34 cellular contexts compared by ENCODE assay signal in genomic region chr2:71932780-71933466, GRCh38.
A peak's percentile ranks its signal among the peaks of the same experiment; 100 is the strongest.
DNase-seq lines count a peak whose midpoint lies in the region; ATAC-seq, FAIRE-seq and TF ChIP-seq lines count a peak whose summit lies in the region.
"Had no signal": no experiment of that assay in that cellular context is flagged by ENCODE, and none has a peak within 500 bp of the region (broad histone marks: within the 10 kb centered on the region; RNA-seq: fewer than 3 reads in every experiment).

No MANE protein-coding gene starts in this region.

- H3K36me3 Mint-ChIP-seq in activated CD8-positive, alpha-beta memory T cell treated with anti-CD3 and anti-CD28 coated beads, Interleukin-2, amount 10 ng/mL, durations not matched to agents 7 days and 5 days: no peaks in the 10 kb centered on the region
- no peaks in the 10 kb centered on the region for H3K36me3 Mint-ChIP-seq in activated naive CD8-positive, alpha-beta T cell treated with anti-CD3 and anti-CD28 coated beads, Interleukin-2, amount 50 U/mL, for 24 hours (ENCODE audit: low read depth)
- H3K36me3 Mint-ChIP-seq: activated naive CD8-positive, alpha-beta T cell treated with anti-CD3 and anti-CD28 coated beads, Interleukin-2, amount 10 ng/mL, durations not matched to agents 7 days and 5 days; naive thymus-derived CD8-positive, alpha-beta T cell; stimulated activated memory B cell treated with anti-CD40 and anti-IgM and Interleukin-4, amounts not matched to agents 10 μg/mL and 1 μg/mL and 100 μg/mL, for 72 hours had no signal

- H3K27me3 Mint-ChIP-seq in activated CD8-positive, alpha-beta memory T cell treated with anti-CD3 and anti-CD28 coated beads, Interleukin-2, amount 10 ng/mL, durations not matched to agents 7 days and 5 days: peaks cover 2% of the 10 kb centered on the region
- H3K27me3 Mint-ChIP-seq in activated naive CD8-positive, alpha-beta T cell treated with anti-CD3 and anti-CD28 coated beads, Interleukin-2, amount 50 U/mL, for 24 hours: no peaks in the 10 kb centered on the region
- H3K27me3 Mint-ChIP-seq: activated CD4-positive, alpha-beta memory T cell treated with anti-CD3 and anti-CD28 coated beads, Interleukin-2, amount 10 ng/mL, durations not matched to agents 7 days and 5 days; activated naive CD8-positive, alpha-beta T cell treated with anti-CD3 and anti-CD28 coated beads, Interleukin-2, amount 10 ng/mL, durations not matched to agents 7 days and 5 days; CD4-positive, alpha-beta T cell had no signal

- H3K4me3 Mint-ChIP-seq in activated CD8-positive, alpha-beta memory T cell treated with anti-CD3 and anti-CD28 coated beads, Interleukin-2, amount 10 ng/mL, durations not matched to agents 7 days and 5 days: no peak overlapping the region
- no peak overlapping the region for H3K4me3 Mint-ChIP-seq in activated naive CD8-positive, alpha-beta T cell treated with anti-CD3 and anti-CD28 coated beads, Interleukin-2, amount 50 U/mL, for 24 hours
- H3K4me3 Mint-ChIP-seq: activated CD4-positive, alpha-beta memory T cell treated with anti-CD3 and anti-CD28 coated beads, Interleukin-2, amount 10 ng/mL, durations not matched to agents 7 days and 5 days; activated naive CD8-positive, alpha-beta T cell treated with anti-CD3 and anti-CD28 coated beads, Interleukin-2, amount 10 ng/mL, durations not matched to agents 7 days and 5 days; CD4-positive, alpha-beta T cell; naive thymus-derived CD8-positive, alpha-beta T cell; stimulated activated memory B cell treated with anti-CD40 and anti-IgM and Interleukin-4, amounts not matched to agents 10 μg/mL and 1 μg/mL and 100 μg/mL, for 72 hours had no signal

- H3K4me3 ChIP-seq in WERI-Rb-1 (ENCODE audit: low read depth, low read length) (no peak overlapping the region), lung (no peak overlapping the region)
- H3K4me3 ChIP-seq: A549, ascending aorta, cardiac muscle cell, colonic mucosa, PC-9 had no signal

- H3K27me3 ChIP-seq in WERI-Rb-1 (ENCODE audit: insufficient read depth, low read depth, severe bottlenecking): no peaks in the 10 kb centered on the region
- no peaks in the 10 kb centered on the region for H3K27me3 ChIP-seq in lung (ENCODE audit: control insufficient read depth, insufficient read depth)
- H3K27me3 ChIP-seq: ascending aorta, cardiac muscle cell, colonic mucosa had no signal

- TF ChIP-seq CTCF in WERI-Rb-1 (IDR thresholded peaks at IDR 0.05; ENCODE audit: low read depth, low read length) (no peak), lung (IDR thresholded peaks at IDR 0.05; ENCODE audit: control extremely low read depth, extremely low read depth) (no peak)

- DNase-seq in activated CD8-positive, alpha-beta memory T cell treated with anti-CD3 and anti-CD28 coated beads, Interleukin-2, amount 10 ng/mL, durations not matched to agents 7 days and 5 days: peak; percentile 29
- DNase-seq in activated CD8-positive, alpha-beta memory T cell treated with anti-CD3 and anti-CD28 coated beads, Interleukin-2, amount 50 U/mL, for 48 hours: no peak
- DNase-seq in WERI-Rb-1 (peak; percentile 6), lung (ENCODE audit: low spot score) (peak; percentile 25), urothelium cell line (ENCODE audit: low spot score) (peak; percentile 3), medulla oblongata (ENCODE audit: extremely low spot score) (no peak), HuH-7.5 (ENCODE audit: low spot score) (no peak)
- DNase-seq in activated naive CD8-positive, alpha-beta T cell treated with anti-CD3 and anti-CD28 coated beads, Interleukin-2, amount 50 U/mL, for 24 hours: no peak
- DNase-seq: activated CD4-positive, CD25-positive, alpha-beta regulatory T cell treated with anti-CD3 and anti-CD28 coated beads, Interleukin-2, amount 50 U/mL, for 72 hours; activated gamma-delta T cell treated with Interleukin-2 at 50 U/mL for 16 hours; activated naive CD8-positive, alpha-beta T cell treated with anti-CD3 and anti-CD28 coated beads, Interleukin-2, amount 10 ng/mL, durations not matched to agents 7 days and 5 days; activated T-cell treated with anti-CD3 and anti-CD28 coated beads, Interleukin-2, amount 50 U/mL, for 1 hour; AML-193; effector memory CD4-positive, alpha-beta T cell; glutamatergic neuron; KBM-7; naive thymus-derived CD8-positive, alpha-beta T cell; NCI-H1092; NCI-H187; NCI-H524; NK-92 treated with Interleukin-12 subunit alpha and Interleukin-12 subunit beta, amount 100 ng/mL, for 24 hours; nucleus accumbens; PC-9; trophoblast cell had no signal

- no peaks in the 10 kb centered on the region for H3K9me3 Mint-ChIP-seq in activated CD8-positive, alpha-beta memory T cell treated with anti-CD3 and anti-CD28 coated beads, Interleukin-2, amount 10 ng/mL, durations not matched to agents 7 days and 5 days (ENCODE audit: low read depth)
- H3K9me3 Mint-ChIP-seq in activated naive CD8-positive, alpha-beta T cell treated with anti-CD3 and anti-CD28 coated beads, Interleukin-2, amount 50 U/mL, for 24 hours: no peaks in the 10 kb centered on the region
- H3K9me3 Mint-ChIP-seq: activated CD4-positive, alpha-beta memory T cell treated with anti-CD3 and anti-CD28 coated beads, Interleukin-2, amount 10 ng/mL, durations not matched to agents 7 days and 5 days; activated naive CD8-positive, alpha-beta T cell treated with anti-CD3 and anti-CD28 coated beads, Interleukin-2, amount 10 ng/mL, durations not matched to agents 7 days and 5 days; CD4-positive, alpha-beta T cell; naive thymus-derived CD8-positive, alpha-beta T cell; stimulated activated memory B cell treated with anti-CD40 and anti-IgM and Interleukin-4, amounts not matched to agents 10 μg/mL and 1 μg/mL and 100 μg/mL, for 72 hours had no signal

- no peak overlapping the region for H3K27ac Mint-ChIP-seq in activated CD8-positive, alpha-beta memory T cell treated with anti-CD3 and anti-CD28 coated beads, Interleukin-2, amount 10 ng/mL, durations not matched to agents 7 days and 5 days
- no peak overlapping the region for H3K27ac Mint-ChIP-seq in activated naive CD8-positive, alpha-beta T cell treated with anti-CD3 and anti-CD28 coated beads, Interleukin-2, amount 50 U/mL, for 24 hours
- H3K27ac Mint-ChIP-seq: activated CD4-positive, alpha-beta memory T cell treated with anti-CD3 and anti-CD28 coated beads, Interleukin-2, amount 10 ng/mL, durations not matched to agents 7 days and 5 days; activated naive CD8-positive, alpha-beta T cell treated with anti-CD3 and anti-CD28 coated beads, Interleukin-2, amount 10 ng/mL, durations not matched to agents 7 days and 5 days; CD4-positive, alpha-beta T cell; naive thymus-derived CD8-positive, alpha-beta T cell; stimulated activated memory B cell treated with anti-CD40 and anti-IgM and Interleukin-4, amounts not matched to agents 10 μg/mL and 1 μg/mL and 100 μg/mL, for 72 hours had no signal

- ATAC-seq in activated CD8-positive, alpha-beta memory T cell treated with anti-CD3 and anti-CD28 coated beads, Interleukin-2, amount 10 ng/mL, durations not matched to agents 7 days and 5 days: no peak
- ATAC-seq in lung (ENCODE audit: insufficient read depth, low FRiP score): no peak
- ATAC-seq in activated naive CD8-positive, alpha-beta T cell treated with anti-CD3 and anti-CD28 coated beads, Interleukin-2, amount 50 U/mL, for 24 hours: no peak
- ATAC-seq: naive thymus-derived CD8-positive, alpha-beta T cell; stimulated activated memory B cell treated with anti-CD40 and anti-IgM and Interleukin-4, amounts not matched to agents 10 μg/mL and 1 μg/mL and 100 μg/mL, for 72 hours had no signal

- WGBS in lung, 2 donors: 87 to 95% methylated on average over 13 of the region's 13 CpGs

- peak; percentile 48 for FAIRE-seq in urothelium cell line (lab: Jason Lieb, UNC)
- FAIRE-seq: A549, D721Med, GM18507, H54 had no signal

- H3K36me3 ChIP-seq in WERI-Rb-1 (no peaks in the 10 kb centered on the region), lung (ENCODE audit: control insufficient read depth in 2 of 2, insufficient read depth in 2 of 2, low read length in 2 of 2) (no peaks in the 10 kb centered on the region)
- H3K36me3 ChIP-seq: ascending aorta, cardiac muscle cell, colonic mucosa had no signal

- CTCF ChIA-PET in activated CD8-positive, alpha-beta memory T cell treated with anti-CD3 and anti-CD28 coated beads, Interleukin-2, amount 10 ng/mL, durations not matched to agents 7 days and 5 days (lab: Charles Lee): interaction anchor here (0.7 to 1.2 kb wide), 2 partner anchors 9 kb away, joined by 3 to 5 read pairs; no protein-coding TSS in a partner anchor

- H3K9me3 ChIP-seq in WERI-Rb-1 (ENCODE audit: severe bottlenecking) (peaks cover 3% of the 10 kb centered on the region), lung (ENCODE audit: control insufficient read depth in 2 of 2, insufficient read depth in 1 of 2, low read length in 1 of 2) (no peaks in the 10 kb centered on the region)
- H3K9me3 ChIP-seq: A549, ascending aorta, colonic mucosa had no signal

- H3K27ac ChIP-seq in WERI-Rb-1: no peak overlapping the region
- no peak overlapping the region for H3K27ac ChIP-seq in lung (ENCODE audit: low read depth in 1 of 2, low read length in 1 of 2)
- H3K27ac ChIP-seq: A549, ascending aorta, cardiac muscle cell, colonic mucosa, PC-9 had no signal

- H3K4me1 Mint-ChIP-seq in activated CD8-positive, alpha-beta memory T cell treated with anti-CD3 and anti-CD28 coated beads, Interleukin-2, amount 10 ng/mL, durations not matched to agents 7 days and 5 days: no peaks in the 10 kb centered on the region
- no peaks in the 10 kb centered on the region for H3K4me1 Mint-ChIP-seq in activated naive CD8-positive, alpha-beta T cell treated with anti-CD3 and anti-CD28 coated beads, Interleukin-2, amount 50 U/mL, for 24 hours
- H3K4me1 Mint-ChIP-seq: activated CD4-positive, alpha-beta memory T cell treated with anti-CD3 and anti-CD28 coated beads, Interleukin-2, amount 10 ng/mL, durations not matched to agents 7 days and 5 days; activated naive CD8-positive, alpha-beta T cell treated with anti-CD3 and anti-CD28 coated beads, Interleukin-2, amount 10 ng/mL, durations not matched to agents 7 days and 5 days; naive thymus-derived CD8-positive, alpha-beta T cell; stimulated activated memory B cell treated with anti-CD40 and anti-IgM and Interleukin-4, amounts not matched to agents 10 μg/mL and 1 μg/mL and 100 μg/mL, for 72 hours had no signal

- H3K4me1 ChIP-seq in lung (ENCODE audit: control insufficient read depth in 2 of 2, insufficient read depth in 2 of 2, low read length in 2 of 2): peaks cover 0 to 7% of the 10 kb centered on the region in 2 donors
- H3K4me1 ChIP-seq: colonic mucosa had no signal

Comparison
In these comparisons a context has a peak if more than half of its experiments do, and no peak if none do; other contexts are left out.
1. DNase-seq: peak in activated CD8-positive, alpha-beta memory T cell treated with anti-CD3 and anti-CD28 coated beads, Interleukin-2, amount 10 ng/mL, durations not matched to agents 7 days and 5 days (single experiment), WERI-Rb-1 (single experiment), lung (single experiment) and urothelium cell line (single experiment); none in activated CD8-positive, alpha-beta memory T cell treated with anti-CD3 and anti-CD28 coated beads, Interleukin-2, amount 50 U/mL, for 48 hours (single experiment), medulla oblongata (single experiment), activated naive CD8-positive, alpha-beta T cell treated with anti-CD3 and anti-CD28 coated beads, Interleukin-2, amount 50 U/mL, for 24 hours (single experiment) and HuH-7.5 (single experiment).